Comparison of ENCODE assay signal across 20 cellular contexts in the genomic region with DNA sequence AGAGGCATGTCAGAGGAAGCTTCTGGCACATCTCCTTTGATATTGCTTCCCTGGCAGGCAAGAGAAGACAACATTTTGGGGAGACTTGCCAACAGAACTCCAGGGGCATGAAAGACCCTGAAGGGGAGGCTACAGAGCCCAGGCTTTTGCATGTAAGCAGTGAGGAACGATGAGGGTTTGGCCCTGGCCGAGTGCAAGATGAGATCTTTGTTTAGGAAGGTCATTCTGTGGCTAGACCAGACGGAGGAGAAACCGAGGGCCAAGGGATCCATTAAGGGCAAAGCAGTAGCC. TPM values are rescaled to one million over a fixed set of nuclear protein-coding genes. Genes with fewer than 3 reads are reported as not detected.
DNase-seq lines count a peak whose midpoint lies in the region; ATAC-seq and TF ChIP-seq lines count a peak whose summit lies in the region.
"Had no signal": no experiment of that assay in that cellular context is flagged by ENCODE, and none has a peak within 500 bp of the region (broad histone marks: within the 10 kb centered on the region; RNA-seq: fewer than 3 reads in every experiment).

No MANE protein-coding gene starts in this region.

- ATAC-seq in natural killer cell treated with Interleukin-12 subunit alpha and Interleukin-12 subunit beta and Interleukin-15 and Interleukin-18, amount 100 ng/mL, for 72 hours, result no peak
- ATAC-seq in natural killer cell, result no peak
- ATAC-seq: activated CD8-positive, alpha-beta T cell treated with anti-CD3 and anti-CD28 coated beads for 36 hours; CD8-positive, alpha-beta T cell had no signal

- no peaks in the 10 kb centered on the region for H3K36me3 ChIP-seq in prostate gland
- H3K36me3 ChIP-seq in vagina, result no peaks in the 10 kb centered on the region

- H3K27me3 Mint-ChIP-seq in natural killer cell treated with Interleukin-12 subunit alpha and Interleukin-12 subunit beta and Interleukin-15 and Interleukin-18, amount 100 ng/mL, for 72 hours, result peaks cover 0 to 6% of the 10 kb centered on the region in 2 donors
- H3K27me3 Mint-ChIP-seq in natural killer cell (ENCODE audit: low read depth in 2 of 2), result peaks cover 0 to 3% of the 10 kb centered on the region in 2 donors
- peaks cover 3% of the 10 kb centered on the region for H3K27me3 Mint-ChIP-seq in glutamatergic neuron (ENCODE audit: unreplicated experiment)

- H3K9me3 ChIP-seq in prostate gland (no peaks in the 10 kb centered on the region), vagina (no peaks in the 10 kb centered on the region)

- H3K4me3 ChIP-seq in prostate gland, result no peak overlapping the region
- no peak overlapping the region for H3K4me3 ChIP-seq in vagina

- H3K4me1 Mint-ChIP-seq in natural killer cell treated with Interleukin-12 subunit alpha and Interleukin-12 subunit beta and Interleukin-15 and Interleukin-18, amount 100 ng/mL, for 72 hours (ENCODE audit: low read depth in 2 of 2), result peaks cover 43 to 44% of the 10 kb centered on the region in 2 donors
- H3K4me1 Mint-ChIP-seq in natural killer cell (peaks cover 34 to 49% of the 10 kb centered on the region in 2 donors), glutamatergic neuron (ENCODE audit: low read depth, unreplicated experiment) (peaks cover 47% of the 10 kb centered on the region)

- H3K9me3 Mint-ChIP-seq in natural killer cell treated with Interleukin-12 subunit alpha and Interleukin-12 subunit beta and Interleukin-15 and Interleukin-18, amount 100 ng/mL, for 72 hours, result no peaks in the 10 kb centered on the region
- H3K9me3 Mint-ChIP-seq in natural killer cell (no peaks in the 10 kb centered on the region), glutamatergic neuron (ENCODE audit: unreplicated experiment) (peaks cover 9% of the 10 kb centered on the region)
- H3K9me3 Mint-ChIP-seq: activated CD8-positive, alpha-beta T cell treated with anti-CD3 and anti-CD28 coated beads for 36 hours; activated T-helper 2 cell treated with anti-CD3 and anti-CD28 coated beads, Interferon-gamma antibody, Interleukin-2, Interleukin-4, amounts not matched to agents 10 μg/mL and 5 μg/mL and 100 μg/mL, durations not matched to agents 14 hours and 24 hours and 36 hours; CD8-positive, alpha-beta T cell; naive thymus-derived CD4-positive, alpha-beta T cell had no signal

- H3K27me3 ChIP-seq in prostate gland (replicated peaks; ENCODE audit: insufficient read depth) (no peaks in the 10 kb centered on the region), vagina (no peaks in the 10 kb centered on the region)

- H3K4me3 Mint-ChIP-seq in natural killer cell treated with Interleukin-12 subunit alpha and Interleukin-12 subunit beta and Interleukin-15 and Interleukin-18, amount 100 ng/mL, for 72 hours, result peak overlapping the region; percentile 13
- no peak overlapping the region for H3K4me3 Mint-ChIP-seq in natural killer cell
- no peak overlapping the region for H3K4me3 Mint-ChIP-seq in glutamatergic neuron (ENCODE audit: unreplicated experiment)
- H3K4me3 Mint-ChIP-seq: activated CD8-positive, alpha-beta T cell treated with anti-CD3 and anti-CD28 coated beads for 36 hours; CD8-positive, alpha-beta T cell; naive thymus-derived CD4-positive, alpha-beta T cell had no signal

- H3K4me1 ChIP-seq in prostate gland (replicated peaks) (peaks cover 15% of the 10 kb centered on the region), vagina (peaks cover 86% of the 10 kb centered on the region)

- no peak for DNase-seq in natural killer cell treated with Interleukin-12 subunit alpha and Interleukin-12 subunit beta and Interleukin-15 and Interleukin-18, amount 100 ng/mL, for 72 hours (ENCODE audit: low spot score)
- DNase-seq in natural killer cell (no peak), glutamatergic neuron (no peak), prostate gland (ENCODE audit: low spot score) (no peak), vagina (ENCODE audit: extremely low spot score in 2 of 2) (peak in 1 of 2 donors; percentile 81), ureter (ENCODE audit: low spot score) (no peak), NCI-H446 (lab: John Stamatoyannopoulos, UW) (no peak)
- no peak for DNase-seq in activated CD4-positive, alpha-beta T cell treated with anti-CD3 and anti-CD28 coated beads, Interleukin-2, amount 50 U/mL, for 1 hour
- DNase-seq: ACHN; activated CD8-positive, alpha-beta T cell treated with anti-CD3 and anti-CD28 coated beads for 36 hours; amygdala; CD8-positive, alpha-beta T cell; cortex of kidney; EL; hypothalamus; naive thymus-derived CD4-positive, alpha-beta T cell; NCI-H2029 treated with DMSO at 0.1 percent for 48 hours; NCI-H526 treated with DMSO at 0.1 percent for 48 hours; stimulated activated CD4-positive, alpha-beta T cell treated with anti-CD3 and anti-CD28 coated beads, Interleukin-4, amount 100 ng/mL, for 24 hours had no signal

- intact Hi-C loops in natural killer cell (cut with micrococcal nuclease), result no loop called here
- intact Hi-C loops in prostate gland (cut with DNase I), result loop anchor here (5.0 to 10.0 kb wide), 2 partner anchors 101 to 184 kb away; no protein-coding TSS in a partner anchor
- intact Hi-C loops in vagina (cut with DNase I), result no loop called here

- no peak for TF ChIP-seq POLR2A in prostate gland (IDR thresholded peaks at IDR 0.05)
- no peak for TF ChIP-seq POLR2A in vagina (IDR thresholded peaks at IDR 0.05)

- WGBS in prostate gland, result 58% methylated on average over 4 of the region's 4 CpGs

- peak overlapping the region in 1 of 2 donors; percentile 72 for H3K27ac Mint-ChIP-seq in natural killer cell treated with Interleukin-12 subunit alpha and Interleukin-12 subunit beta and Interleukin-15 and Interleukin-18, amount 100 ng/mL, for 72 hours
- H3K27ac Mint-ChIP-seq in natural killer cell, result peak overlapping the region in 1 of 2 donors; percentile 79
- H3K27ac Mint-ChIP-seq in glutamatergic neuron (ENCODE audit: unreplicated experiment), result peak overlapping the region; percentile 1
- H3K27ac Mint-ChIP-seq: activated CD8-positive, alpha-beta T cell treated with anti-CD3 and anti-CD28 coated beads for 36 hours; activated T-helper 2 cell treated with anti-CD3 and anti-CD28 coated beads, Interferon-gamma antibody, Interleukin-2, Interleukin-4, amounts not matched to agents 10 μg/mL and 5 μg/mL and 100 μg/mL, durations not matched to agents 14 hours and 24 hours and 36 hours; CD8-positive, alpha-beta T cell had no signal

- no peak for TF ChIP-seq CTCF in natural killer cell (IDR thresholded peaks at IDR 0.05)
- no peak for TF ChIP-seq CTCF in glutamatergic neuron (IDR thresholded peaks at IDR 0.05; ENCODE audit: partially characterized antibody, unreplicated experiment)
- TF ChIP-seq CTCF in prostate gland (IDR thresholded peaks at IDR 0.05), result no peak
- no peak for TF ChIP-seq CTCF in vagina (IDR thresholded peaks at IDR 0.05)

- H3K36me3 Mint-ChIP-seq in natural killer cell treated with Interleukin-12 subunit alpha and Interleukin-12 subunit beta and Interleukin-15 and Interleukin-18, amount 100 ng/mL, for 72 hours, result no peaks in the 10 kb centered on the region
- H3K36me3 Mint-ChIP-seq in natural killer cell (no peaks in the 10 kb centered on the region), glutamatergic neuron (ENCODE audit: unreplicated experiment) (no peaks in the 10 kb centered on the region)
- H3K36me3 Mint-ChIP-seq: CD8-positive, alpha-beta T cell had no signal

- peak overlapping the region; percentile 78 to 84 for H3K27ac ChIP-seq in prostate gland
- peak overlapping the region; percentile 74 for H3K27ac ChIP-seq in vagina

RNA-seq across cellular contexts. Expression of a gene that starts 3.8 kb away (rescaled TPM):
- total RNA-seq in natural killer cell treated with Interleukin-12 subunit alpha and Interleukin-12 subunit beta and Interleukin-15 and Interleukin-18, amount 100 ng/mL, for 72 hours, result 10 to 100 TPM in 1 of 2 donors, 1 to 10 TPM in 1; 6.8 to 18.8 TPM
- total RNA-seq in natural killer cell (10 to 100 TPM; 24.9 to 57.2 (median 33.5) TPM), glutamatergic neuron (ENCODE audit: unreplicated experiment) (117 TPM), prostate gland (100 to 1,000 TPM in 1 of 2 donors, 10 to 100 TPM in 1; 92.9 to 524 TPM), vagina (111 TPM), ureter (209 TPM)
